Comparison of ENCODE assay signal across 7 cellular contexts in the genomic region with DNA sequence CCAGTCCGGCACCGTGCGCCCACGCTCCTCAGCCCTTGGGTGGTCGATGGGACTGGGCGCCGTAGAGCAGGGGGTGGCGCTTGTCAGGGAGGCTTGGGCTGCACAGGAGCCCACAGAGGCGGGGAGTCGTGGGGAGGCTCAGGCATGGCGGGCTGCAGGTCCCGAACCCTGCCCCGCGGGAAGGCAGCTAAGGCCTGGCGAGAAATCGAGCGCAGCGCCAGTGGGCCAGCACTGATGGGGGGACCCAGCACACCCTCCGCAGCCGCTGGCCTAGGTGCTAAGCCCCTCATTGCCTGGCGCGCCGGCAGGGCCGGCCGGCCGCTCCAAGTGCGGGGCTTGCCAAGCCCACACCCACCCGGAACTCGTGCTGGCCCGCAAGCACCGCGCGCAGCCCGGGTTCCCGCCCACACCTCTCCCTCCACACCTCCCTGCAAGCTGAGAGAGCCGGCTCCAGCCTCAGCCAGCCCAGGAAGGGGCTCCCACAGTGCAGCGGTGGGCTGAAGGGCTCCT.
DNase-seq lines count a peak whose midpoint lies in the region; ATAC-seq, FAIRE-seq and TF ChIP-seq lines count a peak whose summit lies in the region.
"Not testable (repeated sequence)": the region's sequence is repeated elsewhere in the genome, so short reads cannot be mapped to it uniquely, and the experiment has no call there.

No MANE protein-coding gene starts in this region.

- not testable (repeated sequence) for TF ChIP-seq POLR2A in K562 (conservative IDR thresholded peaks at IDR 0.05); testis (IDR thresholded peaks at IDR 0.05)

- H3K27ac Mint-ChIP-seq in WTC11; chondrocyte (ENCODE audit: unreplicated experiment): not testable (repeated sequence)

- POLR2A ChIA-PET in WTC11 (lab: Charles Lee), result not testable (repeated sequence)
- POLR2A ChIA-PET in K562 (lab: Yijun Ruan, JAX), result interaction anchor here (0.6 to 0.7 kb wide), 2 partner anchors 20 to 35 kb away, joined by 3 read pairs; no protein-coding TSS in a partner anchor

- not testable (repeated sequence) for H3K27me3 Mint-ChIP-seq in WTC11 (ENCODE audit: low read depth)
- H3K27me3 Mint-ChIP-seq in chondrocyte (ENCODE audit: low read depth), result peaks cover 12% of the 10 kb centered on the region

- H3K27me3 ChIP-seq in K562 (ENCODE audit: control insufficient read depth in 2 of 2, insufficient read depth in 2 of 2, low read length in 2 of 2); right cardiac atrium (ENCODE audit: control insufficient read depth, insufficient read depth); testis: not testable (repeated sequence)

- DNase-seq in WTC11 (ENCODE audit: low spot score) (peak; percentile 12), chondrocyte (ENCODE audit: low spot score) (peak; percentile 85), Right ventricle myocardium inferior (ENCODE audit: missing footprints) (peak; percentile 37), right cardiac atrium (peak in 2 of 3 donors; percentile 22 to 45), posterior vena cava (ENCODE audit: low spot score) (peak; percentile 58)
- not testable (repeated sequence) for DNase-seq in K562 (ENCODE audit: extremely low read depth in 1 of 4, low spot score in 3 of 4); testis

- TF ChIP-seq RAD21 in K562 (CRISPR knock-in tag; conservative IDR thresholded peaks at IDR 0.05 in 1 of 2, IDR thresholded peaks at IDR 0.05 in 1 of 2), result not testable (repeated sequence)

- not testable (repeated sequence) for H3K4me1 ChIP-seq in K562 (replicated peaks in 1 of 2; ENCODE audit: control insufficient read depth in 2 of 2, insufficient read depth in 2 of 2, low read length in 2 of 2); right cardiac atrium (ENCODE audit: control insufficient read depth, insufficient read depth, low read length); testis

- H4K20me1 ChIP-seq in K562 (replicated peaks; ENCODE audit: control insufficient read depth, insufficient read depth, low read length), result not testable (repeated sequence)

- H2AFZ ChIP-seq in K562 (ENCODE audit: low read depth, low read length), result not testable (repeated sequence)

- not testable (repeated sequence) for FAIRE-seq in K562 (lab: Jason Lieb, UNC)

- H3K4me1 Mint-ChIP-seq in WTC11; chondrocyte (ENCODE audit: low read depth): not testable (repeated sequence)

- TF ChIP-seq CTCF in WTC11 (IDR thresholded peaks at IDR 0.05); K562 (IDR thresholded peaks at IDR 0.05 in 2 of 3, conservative IDR thresholded peaks at IDR 0.05 in 1 of 3; ENCODE audit: insufficient read depth in 2 of 3, low read depth in 1 of 3, low read length in 3 of 3); chondrocyte (IDR thresholded peaks at IDR 0.05); testis (IDR thresholded peaks at IDR 0.05): not testable (repeated sequence)

- not testable (repeated sequence) for TF ChIP-seq EP300 in K562 (IDR thresholded peaks at IDR 0.05; ENCODE audit: low read length)

- H3K9me3 Mint-ChIP-seq in WTC11, result peaks cover 14% of the 10 kb centered on the region
- not testable (repeated sequence) for H3K9me3 Mint-ChIP-seq in chondrocyte (ENCODE audit: low read depth)

- not testable (repeated sequence) for BruUV-seq in K562 (replicated peaks; lab: Mats Ljungman, UMichigan)

- CTCF ChIA-PET in WTC11 (lab: Charles Lee); K562 (lab: Yijun Ruan, JAX; ENCODE audit: low intra/inter-chr PET ratio): not testable (repeated sequence)

- in situ Hi-C loops in K562 (cut with MboI), result loop anchor here (25.0 kb wide), 1 partner anchor 541 kb away; no protein-coding TSS in a partner anchor

- H3K4me3 ChIP-seq in K562; right cardiac atrium (ENCODE audit: low read length): not testable (repeated sequence)
- peak overlapping the region; percentile 31 to 45 for H3K4me3 ChIP-seq in testis

- H3K27ac ChIP-seq in K562 (ENCODE audit: extremely low read depth, low read depth, low read length); right cardiac atrium (ENCODE audit: low read length); testis: not testable (repeated sequence)

- intact Hi-C loops in K562 (cut with micrococcal nuclease); Right ventricle myocardium inferior (cut with DNase I); posterior vena cava (cut with DNase I); testis (cut with DNase I; ENCODE audit: low total_unique reads): not testable (repeated sequence)
- intact Hi-C loops in right cardiac atrium (cut with DNase I), result loop anchor here in 1 of 4 donors (5.0 kb wide), 1 partner anchor 531 kb away; no protein-coding TSS in a partner anchor

- not testable (repeated sequence) for H3K36me3 ChIP-seq in K562 (ENCODE audit: control insufficient read depth, insufficient read depth, low read length); testis (ENCODE audit: low read depth, missing control alignments)

- H3K9me3 ChIP-seq in K562 (replicated peaks; ENCODE audit: control insufficient read depth, insufficient read depth, low read depth, low read length); right cardiac atrium (ENCODE audit: control insufficient read depth, low read length); testis: not testable (repeated sequence)

- not testable (repeated sequence) for H3K79me2 ChIP-seq in K562 (ENCODE audit: control insufficient read depth, insufficient read depth, low read length)

- H3K4me3 Mint-ChIP-seq in WTC11; chondrocyte (ENCODE audit: unreplicated experiment): not testable (repeated sequence)

- H3K36me3 Mint-ChIP-seq in WTC11; chondrocyte (ENCODE audit: low read depth): not testable (repeated sequence)

- not testable (repeated sequence) for H3K9ac ChIP-seq in K562 (ENCODE audit: insufficient read depth in 1 of 2, low read depth in 2 of 2, low read length in 2 of 2)

- not testable (repeated sequence) for H3K9me1 ChIP-seq in K562 (ENCODE audit: control insufficient read depth, insufficient read depth, low read length)

- H3K4me2 ChIP-seq in K562 (ENCODE audit: insufficient read depth, low read length), result not testable (repeated sequence)

- WGBS in K562 (ENCODE audit: insufficient coverage, low coverage, missing lambda C conversion rate), result 5% methylated on average over 34 of the region's 37 CpGs
- WGBS in right cardiac atrium, result 96% methylated on average over 37 of the region's 37 CpGs
- 76% methylated on average over 28 of the region's 37 CpGs; no CpG with 5 or more reads in 1 of the 2 donors for WGBS in testis, 2 donors

- not testable (repeated sequence) for ATAC-seq in WTC11, K562, Right ventricle myocardium inferior, right cardiac atrium

TF ChIP-seq in K562, 482 proteins besides CTCF, POLR2A, EP300 and RAD21 (continues in another document):
- TF ChIP-seq, protein P1, sequence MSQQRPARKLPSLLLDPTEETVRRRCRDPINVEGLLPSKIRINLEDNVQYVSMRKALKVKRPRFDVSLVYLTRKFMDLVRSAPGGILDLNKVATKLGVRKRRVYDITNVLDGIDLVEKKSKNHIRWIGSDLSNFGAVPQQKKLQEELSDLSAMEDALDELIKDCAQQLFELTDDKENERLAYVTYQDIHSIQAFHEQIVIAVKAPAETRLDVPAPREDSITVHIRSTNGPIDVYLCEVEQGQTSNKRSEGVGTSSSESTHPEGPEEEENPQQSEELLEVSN (IDR thresholded peaks at IDR 0.05; ENCODE audit: borderline replicate concordance in 1 of 2, extremely low read depth in 1 of 2, insufficient read depth in 1 of 2, insufficient read length in 1 of 2, low read depth in 1 of 2, low read length in 1 of 2, poor library complexity in 1 of 2, severe bottlenecking in 1 of 2), result peak in 1 of 2 experiments; percentile 58
- peak; percentile 54 for TF ChIP-seq L3MBTL2 (IDR thresholded peaks at IDR 0.05)
- 0 out of 2 replicates have a peak, but pooled peaks have one; percentile 8 for TF ChIP-seq POLR2G (IDR thresholded peaks at IDR 0.05; ENCODE audit: low read depth, low read length)
- TF ChIP-seq NRF1 (conservative IDR thresholded peaks at IDR 0.05 in 1 of 2, IDR thresholded peaks at IDR 0.05 in 1 of 2), result 0 out of 4 replicates have a peak, but pooled peaks of 1 of the 2 experiments have one; percentile 12
- TF ChIP-seq RBFOX2 (IDR thresholded peaks at IDR 0.05; ENCODE audit: low read depth, low read length), result 0 out of 2 replicates have a peak, but pooled peaks have one; percentile 12
